In the genomic region with DNA sequence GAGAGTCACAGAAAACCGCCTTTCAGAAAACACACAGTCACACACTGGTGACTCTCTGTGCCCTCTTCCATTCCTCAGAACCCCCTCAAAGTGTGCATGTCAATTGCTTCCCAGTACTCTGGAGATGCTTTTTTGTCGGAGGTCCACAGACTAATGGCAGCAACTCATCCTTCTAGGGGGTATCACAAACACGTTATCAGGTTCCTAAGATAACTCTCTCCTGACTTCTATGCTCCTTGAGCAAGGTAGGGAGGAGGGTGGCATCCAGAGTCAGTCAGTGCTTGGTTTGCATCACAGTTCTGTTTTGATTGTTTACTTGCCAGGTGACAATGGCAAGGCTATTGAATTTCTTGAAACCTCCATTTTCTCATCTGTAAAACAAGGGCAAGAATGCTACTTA, we compare ENCODE assay signal across 30 cellular contexts. TPM values are rescaled to one million over a fixed set of nuclear protein-coding genes. Genes with fewer than 3 reads are reported as not detected.
"Had no signal": no experiment of that assay in that cellular context is flagged by ENCODE, and none has a peak within 500 bp of the region (broad histone marks: within the 10 kb centered on the region; RNA-seq: fewer than 3 reads in every experiment).

No MANE protein-coding gene starts in this region.

- H3K9me3 Mint-ChIP-seq: dendritic cell treated with granulocyte-macrophage colony-stimulating factor and Interleukin-4, amounts not matched to agents 40 ng/mL and 50 ng/mL, for 4 days; immature natural killer cell; memory B cell; neural crest cell; stimulated activated naive CD8-positive, alpha-beta T cell treated with anti-CD3 and anti-CD28 coated beads, Interleukin-15, amount 100 ng/mL, for 72 hours had no signal

- H3K4me1 ChIP-seq: colonic mucosa, esophagus muscularis mucosa, foreskin keratinocyte, gastroesophageal sphincter, heart right ventricle, pancreas, right lobe of liver, suprapubic skin, transverse colon, upper lobe of right lung, uterus had no signal

- H3K27ac ChIP-seq: colonic mucosa, esophagus muscularis mucosa, foreskin keratinocyte, gastroesophageal sphincter, heart right ventricle, neutrophil, pancreas, right lobe of liver, suprapubic skin, transverse colon, upper lobe of right lung, uterus had no signal

- H3K4me3 ChIP-seq: colonic mucosa, esophagus muscularis mucosa, gastroesophageal sphincter, heart right ventricle, lung, pancreas, right lobe of liver, suprapubic skin, transverse colon, upper lobe of right lung, uterus had no signal

- H3K4me1 Mint-ChIP-seq: immature natural killer cell; neural crest cell; stimulated activated naive CD8-positive, alpha-beta T cell treated with anti-CD3 and anti-CD28 coated beads, Interleukin-15, amount 100 ng/mL, for 72 hours had no signal

- H3K9me3 ChIP-seq: colonic mucosa, esophagus muscularis mucosa, gastroesophageal sphincter, heart right ventricle, neutrophil, pancreas, right lobe of liver, suprapubic skin, transverse colon, upper lobe of right lung, uterus had no signal

- H3K4me3 Mint-ChIP-seq: dendritic cell treated with granulocyte-macrophage colony-stimulating factor and Interleukin-4, amounts not matched to agents 40 ng/mL and 50 ng/mL, for 4 days; immature natural killer cell; memory B cell; natural killer cell; neural crest cell; stimulated activated naive CD8-positive, alpha-beta T cell treated with anti-CD3 and anti-CD28 coated beads, Interleukin-15, amount 100 ng/mL, for 72 hours had no signal

- ATAC-seq: foreskin keratinocyte; gastroesophageal sphincter; heart right ventricle; left lobe of liver; natural killer cell; pancreas; right lobe of liver; stimulated activated naive CD8-positive, alpha-beta T cell treated with anti-CD3 and anti-CD28 coated beads, Interleukin-15, amount 100 ng/mL, for 72 hours; upper lobe of right lung had no signal

- FAIRE-seq: endothelial cell of umbilical vein, pancreas, small intestine had no signal

- H3K27me3 Mint-ChIP-seq: dendritic cell treated with granulocyte-macrophage colony-stimulating factor and Interleukin-4, amounts not matched to agents 40 ng/mL and 50 ng/mL, for 4 days had no signal

- H3K27me3 ChIP-seq: colonic mucosa, esophagus muscularis mucosa, gastroesophageal sphincter, heart right ventricle, neutrophil, pancreas, right lobe of liver, suprapubic skin, transverse colon, upper lobe of right lung, uterus had no signal

- DNase-seq: colonic mucosa; effector CD8-positive, alpha-beta T cell; foreskin keratinocyte; heart right ventricle; hippocampal formation; immature natural killer cell; islet precursor cell; natural killer cell; pancreas; retina; right lobe of liver; small intestine; stimulated activated CD4-positive, alpha-beta T cell treated with anti-CD3 and anti-CD28 coated beads, Interleukin-15, amount 100 ng/mL, for 24 hours; stimulated activated CD4-positive, alpha-beta T cell treated with anti-CD3 and anti-CD28 coated beads, Interleukin-2, amount 100 ng/mL, for 48 hours; stimulated activated naive CD4-positive, alpha-beta T cell; stimulated activated naive CD8-positive, alpha-beta T cell treated with anti-CD3 and anti-CD28 coated beads, Interleukin-15, amount 100 ng/mL, for 72 hours; transverse colon; upper lobe of right lung; uterus had no signal

- H3K27ac Mint-ChIP-seq: dendritic cell treated with granulocyte-macrophage colony-stimulating factor and Interleukin-4, amounts not matched to agents 40 ng/mL and 50 ng/mL, for 4 days; immature natural killer cell; memory B cell; natural killer cell; stimulated activated naive CD8-positive, alpha-beta T cell treated with anti-CD3 and anti-CD28 coated beads, Interleukin-15, amount 100 ng/mL, for 72 hours had no signal

- H3K36me3 Mint-ChIP-seq: immature natural killer cell, memory B cell, natural killer cell had no signal

- H3K36me3 ChIP-seq: colonic mucosa, esophagus muscularis mucosa, gastroesophageal sphincter, neutrophil, pancreas, right lobe of liver, suprapubic skin, transverse colon, upper lobe of right lung had no signal

RNA-seq across cellular contexts. Expression of gene DYNLT5, which starts 39.4 kb away (rescaled TPM):
- total RNA-seq: epithelial cell of proximal tubule, foreskin keratinocyte had no signal
- polyA plus RNA-seq: foreskin keratinocyte, immature natural killer cell had no signal
